In the genomic region with DNA sequence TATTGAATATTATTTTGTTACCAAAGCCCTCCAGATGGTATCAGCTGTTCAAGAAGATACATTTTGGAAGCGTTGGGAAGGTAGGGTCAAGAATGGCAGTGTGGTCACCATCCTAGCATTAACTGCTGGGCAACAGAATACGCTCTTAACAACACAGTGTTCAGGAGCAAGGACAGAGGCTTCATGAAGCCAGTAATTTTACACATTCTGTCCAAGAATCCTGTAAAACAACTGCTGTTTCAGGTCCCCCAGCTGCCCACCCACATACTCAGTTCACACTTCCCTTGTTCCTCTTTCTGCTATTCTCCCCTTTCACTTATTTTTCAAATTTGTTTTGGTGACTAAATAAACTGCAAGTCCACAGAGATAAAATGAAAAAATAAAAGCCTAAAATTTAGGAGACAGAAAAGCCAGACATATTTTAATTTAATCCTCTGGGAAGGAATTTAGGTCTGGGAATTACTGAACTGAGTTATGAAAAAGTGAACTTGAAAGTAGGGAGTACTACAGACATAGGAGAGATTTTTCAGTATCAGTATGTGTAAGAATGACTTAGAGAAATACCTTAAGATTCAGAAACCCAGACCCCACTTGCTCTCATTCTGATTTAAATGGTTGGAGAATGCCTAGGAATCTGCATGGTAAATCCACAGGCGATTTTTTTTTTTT, we compare ENCODE assay signal across 14 cellular contexts.
DNase-seq lines count a peak whose midpoint lies in the region; ATAC-seq and TF ChIP-seq lines count a peak whose summit lies in the region.
"Had no signal": no experiment of that assay in that cellular context is flagged by ENCODE, and none has a peak within 500 bp of the region (broad histone marks: within the 10 kb centered on the region; RNA-seq: fewer than 3 reads in every experiment).

No MANE protein-coding gene starts in this region.

- H3K4me1 ChIP-seq in heart right ventricle, result peaks cover 0 to 21% (median 11%) of the 10 kb centered on the region in 9 donors
- H3K4me1 ChIP-seq in SJSA1 (replicated peaks), result peaks cover 28% of the 10 kb centered on the region
- no peaks in the 10 kb centered on the region for H3K4me1 ChIP-seq in MM.1S (ENCODE audit: low read length)

- no peak overlapping the region for H2AFZ ChIP-seq in MM.1S (ENCODE audit: low read length)

- H3K4me3 ChIP-seq in heart right ventricle (no peak overlapping the region), SJSA1 (no peak overlapping the region), fibroblast of pulmonary artery (replicated peaks; ENCODE audit: low read depth, low read length) (no peak overlapping the region), MM.1S (ENCODE audit: low read length) (no peak overlapping the region)
- H3K4me3 ChIP-seq: stomach had no signal

- ATAC-seq in heart right ventricle, result peak in 5 of 8 donors; percentile 13 to 63 (median 37)
- ATAC-seq in HG02938 (IDR thresholded peaks at IDR 0.05; ENCODE audit: unreplicated experiment), result no peak
- ATAC-seq in GM19467 (IDR thresholded peaks at IDR 0.05; ENCODE audit: unreplicated experiment), result no peak
- ATAC-seq: HepG2 had no signal

- no peaks in the 10 kb centered on the region for H3F3A ChIP-seq in MM.1S (ENCODE audit: insufficient read depth, low read length)

- H3K79me2 ChIP-seq in MM.1S (ENCODE audit: low read length), result no peaks in the 10 kb centered on the region

- TF ChIP-seq CTCF in heart right ventricle (IDR thresholded peaks at IDR 0.05) (no peak), fibroblast of pulmonary artery (IDR thresholded peaks at IDR 0.05; ENCODE audit: low read length, missing control alignments) (no peak), MM.1S (IDR thresholded peaks at IDR 0.05; ENCODE audit: low read length) (no peak)

- H3K4me2 ChIP-seq in MM.1S (ENCODE audit: low read depth, low read length), result no peak overlapping the region

- H4K20me1 ChIP-seq in MM.1S (ENCODE audit: insufficient read depth, low read length), result no peaks in the 10 kb centered on the region

- H3K9me3 ChIP-seq in heart right ventricle, result no peaks in the 10 kb centered on the region
- no peaks in the 10 kb centered on the region for H3K9me3 ChIP-seq in SJSA1 (replicated peaks)
- H3K9me3 ChIP-seq in MM.1S (replicated peaks; ENCODE audit: insufficient read depth, low read length), result no peaks in the 10 kb centered on the region
- H3K9me3 ChIP-seq: stomach had no signal

- H3K27ac ChIP-seq in heart right ventricle (peak overlapping the region in 2 of 10 donors; percentile 1 to 23), SJSA1 (peak overlapping the region; percentile 80), MM.1S (ENCODE audit: low read length) (no peak overlapping the region)
- H3K27ac ChIP-seq: stomach had no signal

- intact Hi-C loops in heart right ventricle (cut with DNase I) (loop anchor here in 1 of 10 donors (10.0 kb wide), 1 partner anchor 868 kb away; no protein-coding TSS in a partner anchor), cardiac septum (cut with DNase I) (no loop called here)

- H3K9me2 ChIP-seq in MM.1S (replicated peaks; ENCODE audit: insufficient read depth, low read length), result no peaks in the 10 kb centered on the region

- WGBS in heart right ventricle, 2 donors, result 59 to 71% methylated on average over 3 of the region's 3 CpGs

- H3K36me3 ChIP-seq in heart right ventricle, result no peaks in the 10 kb centered on the region
- no peaks in the 10 kb centered on the region for H3K36me3 ChIP-seq in SJSA1
- H3K36me3 ChIP-seq in MM.1S (replicated peaks; ENCODE audit: insufficient read depth, low read length), result no peaks in the 10 kb centered on the region
- H3K36me3 ChIP-seq: stomach had no signal

- H3K9ac ChIP-seq in MM.1S (ENCODE audit: low read length), result no peak overlapping the region

- H3K27me3 ChIP-seq in heart right ventricle, result no peaks in the 10 kb centered on the region
- no peaks in the 10 kb centered on the region for H3K27me3 ChIP-seq in SJSA1 (replicated peaks)
- H3K27me3 ChIP-seq in MM.1S (replicated peaks; ENCODE audit: insufficient read depth, low read length), result no peaks in the 10 kb centered on the region
- H3K27me3 ChIP-seq: stomach had no signal

- DNase-seq in heart right ventricle (no peak), cardiac septum (ENCODE audit: low spot score) (no peak), SJSA1 (ENCODE audit: low read depth in 1 of 2, low spot score in 2 of 2) (peak in 1 of 2 experiments; percentile 49), fibroblast of pulmonary artery (ENCODE audit: low read depth) (peak; percentile 20), MM.1S (no peak)
- DNase-seq in activated CD4-positive, alpha-beta T cell treated with anti-CD3 and anti-CD28 coated beads, Interleukin-2, amount 50 U/mL, for 4 hours, result no peak
- DNase-seq: activated CD4-positive, CD25-positive, alpha-beta regulatory T cell; CD8-positive, alpha-beta memory T cell; cortex of kidney; NCI-H1092 treated with DMSO at 0.1 percent for 48 hours; stomach had no signal

Comparison
In these comparisons a context has a peak if more than half of its experiments do, and no peak if none do; other contexts are left out.
1. ATAC-seq: peak in heart right ventricle (5 of 8); none in HG02938 (single experiment) and GM19467 (single experiment).